In genomic region chr6:159100789-159101182, GRCh38 we compare ENCODE assay signal across 18 cellular contexts. TPM values are rescaled to one million over a fixed set of nuclear protein-coding genes. Genes with fewer than 3 reads are reported as not detected.
DNase-seq lines count a peak whose midpoint lies in the region; ATAC-seq, FAIRE-seq and TF ChIP-seq lines count a peak whose summit lies in the region.
"Had no signal": no experiment of that assay in that cellular context is flagged by ENCODE, and none has a peak within 500 bp of the region (broad histone marks: within the 10 kb centered on the region; RNA-seq: fewer than 3 reads in every experiment).

No MANE protein-coding gene starts in this region.

- no peak overlapping the region for H3K4me3 ChIP-seq in BLaER1
- H3K4me3 ChIP-seq in CD4-positive, alpha-beta memory T cell (ENCODE audit: low read length in 2 of 2) = no peak overlapping the region
- no peak overlapping the region for H3K4me3 ChIP-seq in naive thymus-derived CD4-positive, alpha-beta T cell (ENCODE audit: low read length)
- H3K4me3 ChIP-seq: sigmoid colon, thoracic aorta had no signal

- no peaks in the 10 kb centered on the region for H3K36me3 ChIP-seq in BLaER1
- H3K36me3 ChIP-seq in CD4-positive, alpha-beta memory T cell (ENCODE audit: insufficient read depth, low read length) = no peaks in the 10 kb centered on the region
- no peaks in the 10 kb centered on the region for H3K36me3 ChIP-seq in naive thymus-derived CD4-positive, alpha-beta T cell (ENCODE audit: control insufficient read depth in 2 of 3, insufficient read depth in 3 of 3, low read length in 3 of 3)
- H3K36me3 ChIP-seq: sigmoid colon, thoracic aorta had no signal

- H3K4me2 ChIP-seq in BLaER1 = peak overlapping the region; percentile 86; the same call in 1 of the 2 replicates

- no peaks in the 10 kb centered on the region for H3K27me3 Mint-ChIP-seq in CD4-positive, alpha-beta memory T cell
- H3K27me3 Mint-ChIP-seq in activated naive CD8-positive, alpha-beta T cell = no peaks in the 10 kb centered on the region
- H3K27me3 Mint-ChIP-seq in naive thymus-derived CD4-positive, alpha-beta T cell = no peaks in the 10 kb centered on the region
- peaks cover 6% of the 10 kb centered on the region for H3K27me3 Mint-ChIP-seq in glutamatergic neuron (ENCODE audit: unreplicated experiment)

- peak overlapping the region; percentile 87 to 99 (median 93) for H3K27ac Mint-ChIP-seq in CD4-positive, alpha-beta memory T cell
- H3K27ac Mint-ChIP-seq in activated naive CD8-positive, alpha-beta T cell = peak overlapping the region; percentile 88
- H3K27ac Mint-ChIP-seq in naive thymus-derived CD4-positive, alpha-beta T cell = peak overlapping the region; percentile 11 to 93 (median 72)
- H3K27ac Mint-ChIP-seq in glutamatergic neuron (ENCODE audit: unreplicated experiment) = no peak overlapping the region

- no peaks in the 10 kb centered on the region for H3K9me3 ChIP-seq in BLaER1
- no peaks in the 10 kb centered on the region for H3K9me3 ChIP-seq in CD4-positive, alpha-beta memory T cell (ENCODE audit: control insufficient read depth in 1 of 2, low read length in 2 of 2)
- no peaks in the 10 kb centered on the region for H3K9me3 ChIP-seq in naive thymus-derived CD4-positive, alpha-beta T cell (ENCODE audit: control insufficient read depth in 2 of 3, low read length in 3 of 3)
- H3K9me3 ChIP-seq: sigmoid colon, thoracic aorta had no signal

- POLR2A ChIA-PET in CD4-positive, alpha-beta memory T cell (lab: Charles Lee; ENCODE audit: partially characterized antibody) = interaction anchor here (3.2 to 19.6 kb wide), 2 partner anchors 37 to 58 kb away, joined by 46 to 646 read pairs; partner anchors contain the start of gene TAGAP
- POLR2A ChIA-PET in naive thymus-derived CD4-positive, alpha-beta T cell (lab: Charles Lee) = interaction anchor here (0.9 to 13.3 kb wide), 2 partner anchors 61 to 85 kb away, joined by 3 to 267 read pairs; partner anchors contain the start of gene TAGAP

- no peak for ATAC-seq in naive thymus-derived CD4-positive, alpha-beta T cell
- no peak for ATAC-seq in GM21381 (IDR thresholded peaks at IDR 0.05; ENCODE audit: unreplicated experiment)

- TF ChIP-seq CTCF in glutamatergic neuron (IDR thresholded peaks at IDR 0.05; ENCODE audit: partially characterized antibody, unreplicated experiment) = no peak

- no peak overlapping the region for H3K9ac ChIP-seq in BLaER1

- DNase-seq in CD4-positive, alpha-beta memory T cell = no peak
- DNase-seq in naive thymus-derived CD4-positive, alpha-beta T cell = peak in 3 of 9 donors; percentile 23 to 37 (median 29)
- no peak for DNase-seq in NCI-H1048 (lab: John Stamatoyannopoulos, UW)
- no peak for DNase-seq in glutamatergic neuron
- no peak for DNase-seq in urothelium cell line (ENCODE audit: low spot score)
- DNase-seq: DMS153, mesendoderm, MV-4-11, NCI-H2029, nucleus accumbens, sigmoid colon, T-helper 1 cell had no signal

- H3K4me1 Mint-ChIP-seq in CD4-positive, alpha-beta memory T cell = peaks cover 44 to 81% (median 57%) of the 10 kb centered on the region in 4 donors
- H3K4me1 Mint-ChIP-seq in activated naive CD8-positive, alpha-beta T cell (ENCODE audit: low read depth) = peaks cover 91% of the 10 kb centered on the region
- H3K4me1 Mint-ChIP-seq in naive thymus-derived CD4-positive, alpha-beta T cell = peaks cover 45 to 87% (median 76%) of the 10 kb centered on the region in 7 donors
- H3K4me1 Mint-ChIP-seq in glutamatergic neuron (ENCODE audit: low read depth, unreplicated experiment) = peaks cover 23% of the 10 kb centered on the region

- no peaks in the 10 kb centered on the region for H3K27me3 ChIP-seq in BLaER1
- no peaks in the 10 kb centered on the region for H3K27me3 ChIP-seq in CD4-positive, alpha-beta memory T cell (ENCODE audit: insufficient read depth, low read length)
- H3K27me3 ChIP-seq in naive thymus-derived CD4-positive, alpha-beta T cell (ENCODE audit: control insufficient read depth in 2 of 2, insufficient read depth in 2 of 2, low read length in 2 of 2) = no peaks in the 10 kb centered on the region
- H3K27me3 ChIP-seq: sigmoid colon had no signal

- no peaks in the 10 kb centered on the region for H3K9me3 Mint-ChIP-seq in CD4-positive, alpha-beta memory T cell
- H3K9me3 Mint-ChIP-seq in activated naive CD8-positive, alpha-beta T cell (ENCODE audit: low read depth) = no peaks in the 10 kb centered on the region
- H3K9me3 Mint-ChIP-seq in naive thymus-derived CD4-positive, alpha-beta T cell = no peaks in the 10 kb centered on the region
- no peaks in the 10 kb centered on the region for H3K9me3 Mint-ChIP-seq in glutamatergic neuron (ENCODE audit: unreplicated experiment)

- H4K20me1 ChIP-seq in BLaER1 = no peaks in the 10 kb centered on the region

- no peak overlapping the region for H3K27ac ChIP-seq in BLaER1
- peak overlapping the region; percentile 1 for H3K27ac ChIP-seq in CD4-positive, alpha-beta memory T cell (ENCODE audit: low read depth, low read length)
- no peak overlapping the region for H3K27ac ChIP-seq in naive thymus-derived CD4-positive, alpha-beta T cell (ENCODE audit: low read depth, low read length)
- H3K27ac ChIP-seq: sigmoid colon, thoracic aorta had no signal

- FAIRE-seq in urothelium cell line (lab: Jason Lieb, UNC) = no peak
- FAIRE-seq: keratinocyte had no signal

- H3K4me3 Mint-ChIP-seq in CD4-positive, alpha-beta memory T cell = peak overlapping the region in 2 of 8 donors; percentile 51 to 74
- peak overlapping the region; percentile 83 for H3K4me3 Mint-ChIP-seq in activated naive CD8-positive, alpha-beta T cell
- H3K4me3 Mint-ChIP-seq in naive thymus-derived CD4-positive, alpha-beta T cell = peak overlapping the region in 5 of 10 donors; percentile 17 to 67 (median 39)
- H3K4me3 Mint-ChIP-seq in glutamatergic neuron (ENCODE audit: unreplicated experiment) = no peak overlapping the region

- intact Hi-C loops in CD4-positive, alpha-beta memory T cell (cut with micrococcal nuclease) = no loop called here
- intact Hi-C loops in naive thymus-derived CD4-positive, alpha-beta T cell (cut with micrococcal nuclease) = loop anchor here in 1 of 2 donors (10.0 kb wide), 1 partner anchor 396 kb away; no protein-coding TSS in a partner anchor

- CTCF ChIA-PET in CD4-positive, alpha-beta memory T cell (lab: Charles Lee; ENCODE audit: partially characterized antibody) = interaction anchor here (11.3 to 15.8 kb wide), 2 partner anchors 62 to 90 kb away, joined by 333 to 676 read pairs; partner anchors contain the start of genes RSPH3 and TAGAP
- CTCF ChIA-PET in naive thymus-derived CD4-positive, alpha-beta T cell (lab: Charles Lee) = interaction anchor here (10.6 kb wide), 1 partner anchor 58 kb away, joined by 190 read pairs; the partner anchor contains the start of gene TAGAP

- no peaks in the 10 kb centered on the region for H3K36me3 Mint-ChIP-seq in CD4-positive, alpha-beta memory T cell
- H3K36me3 Mint-ChIP-seq in activated naive CD8-positive, alpha-beta T cell = no peaks in the 10 kb centered on the region
- H3K36me3 Mint-ChIP-seq in naive thymus-derived CD4-positive, alpha-beta T cell = peaks cover 0 to 1% (median 0%) of the 10 kb centered on the region in 5 donors
- H3K36me3 Mint-ChIP-seq in glutamatergic neuron (ENCODE audit: unreplicated experiment) = no peaks in the 10 kb centered on the region

- peaks cover 81% of the 10 kb centered on the region for H3K4me1 ChIP-seq in BLaER1
- H3K4me1 ChIP-seq in CD4-positive, alpha-beta memory T cell (ENCODE audit: insufficient read depth, low read length) = peaks cover 64% of the 10 kb centered on the region
- H3K4me1 ChIP-seq in naive thymus-derived CD4-positive, alpha-beta T cell (ENCODE audit: control insufficient read depth in 2 of 2, insufficient read depth in 2 of 2, low read length in 2 of 2) = peaks cover 45 to 60% of the 10 kb centered on the region in 2 donors

RNA-seq across cellular contexts. Expression of gene TAGAP, which starts 56.0 kb away (rescaled TPM):
- total RNA-seq in CD4-positive, alpha-beta memory T cell = 100 to 1,000 TPM; 160 to 161 TPM
- 100 to 1,000 TPM; 215 to 276 TPM for polyA plus RNA-seq in CD4-positive, alpha-beta memory T cell
- 100 to 1,000 TPM in 2 of 5 experiments, 10 to 100 TPM in 3; 53.5 to 222 (median 84.0) TPM for total RNA-seq in naive thymus-derived CD4-positive, alpha-beta T cell
- polyA plus RNA-seq in naive thymus-derived CD4-positive, alpha-beta T cell = 100 to 1,000 TPM; 151 to 210 TPM
- not detected for total RNA-seq in glutamatergic neuron (ENCODE audit: unreplicated experiment)
- total RNA-seq: NCI-H460 had no signal

Comparison
In these comparisons a context has a peak if more than half of its experiments do, and no peak if none do; other contexts are left out.
1. RNA of gene TAGAP, which starts 56.0 kb away (total RNA-seq): 160 to 161 TPM in CD4-positive, alpha-beta memory T cell and 53.5 to 222 TPM in naive thymus-derived CD4-positive, alpha-beta T cell; not detected in glutamatergic neuron (single experiment); every median in the first group is over 10 times any median in the second.